Comparison of ENCODE assay signal across 10 cellular contexts in the genomic region with DNA sequence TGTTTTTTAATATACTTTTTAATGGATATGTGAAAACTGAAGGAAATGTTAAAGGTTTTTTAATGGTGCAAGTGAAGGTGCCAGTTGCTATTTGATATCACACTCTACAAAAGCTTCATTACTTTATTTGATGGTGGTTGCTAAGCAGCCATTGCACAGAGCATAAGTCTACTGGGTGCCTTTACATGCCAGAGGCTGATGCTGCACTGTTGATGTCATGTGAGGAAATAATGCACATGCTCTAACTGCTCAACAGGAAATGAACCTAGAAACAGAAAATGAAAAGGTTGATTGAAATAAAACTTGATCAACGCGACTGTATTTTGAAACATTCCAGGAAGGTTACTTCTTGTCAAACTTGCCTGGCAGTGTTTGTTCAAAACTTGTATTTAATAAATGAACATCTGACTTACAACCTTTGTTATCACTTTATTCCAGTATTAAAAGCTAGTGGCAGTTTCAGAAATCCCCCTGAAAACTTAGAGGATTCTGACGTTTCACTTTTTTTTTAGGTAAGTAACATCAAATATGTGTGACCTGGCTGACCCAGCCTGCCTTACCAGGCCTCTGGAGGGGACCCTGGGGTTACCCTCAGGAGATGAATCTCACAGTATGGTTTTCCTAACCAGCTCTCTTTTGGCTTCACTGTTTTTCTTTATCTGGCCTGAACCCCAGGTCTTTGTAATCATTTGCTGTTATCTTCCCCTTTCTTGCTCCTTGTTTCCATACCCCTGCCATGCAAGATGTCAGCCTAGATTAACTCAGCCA. TPM values are rescaled to one million over a fixed set of nuclear protein-coding genes. Genes with fewer than 3 reads are reported as not detected.
A peak's percentile ranks its signal among the peaks of the same experiment; 100 is the strongest.
DNase-seq lines count a peak whose midpoint lies in the region; ATAC-seq and TF ChIP-seq lines count a peak whose summit lies in the region.
"Had no signal": no experiment of that assay in that cellular context is flagged by ENCODE, and none has a peak within 500 bp of the region (broad histone marks: within the 10 kb centered on the region; RNA-seq: fewer than 3 reads in every experiment).

No MANE protein-coding gene starts in this region.

- H3K27ac Mint-ChIP-seq in activated naive CD8-positive, alpha-beta T cell = peak overlapping the region; percentile 100
- no peak overlapping the region for H3K27ac Mint-ChIP-seq in neural progenitor cell

- no peaks in the 10 kb centered on the region for H4K20me1 ChIP-seq in OCI-LY1 (ENCODE audit: insufficient read depth, low read length)
- H4K20me1 ChIP-seq in neural progenitor cell (ENCODE audit: low read depth) = peaks cover 18% of the 10 kb centered on the region

- H3K4me1 ChIP-seq in OCI-LY1 (ENCODE audit: insufficient read depth, low read length, severe bottlenecking) (peaks cover 28% of the 10 kb centered on the region), neural progenitor cell (no peaks in the 10 kb centered on the region), tibial nerve (peaks cover 0 to 27% (median 12%) of the 10 kb centered on the region in 4 donors)

- no peaks in the 10 kb centered on the region for H3K9me3 Mint-ChIP-seq in activated naive CD8-positive, alpha-beta T cell (ENCODE audit: low read depth)
- no peaks in the 10 kb centered on the region for H3K9me3 Mint-ChIP-seq in neural progenitor cell
- H3K9me3 Mint-ChIP-seq: dendritic cell treated with granulocyte-macrophage colony-stimulating factor and Interleukin-4, amounts not matched to agents 40 ng/mL and 50 ng/mL, for 4 days had no signal

- H3K4me2 ChIP-seq in OCI-LY1 (ENCODE audit: low read length) = no peak overlapping the region
- no peak overlapping the region for H3K4me2 ChIP-seq in neural progenitor cell

- no peak for TF ChIP-seq CTCF in OCI-LY1 (IDR thresholded peaks at IDR 0.05; ENCODE audit: low read length)
- TF ChIP-seq CTCF in neural progenitor cell (IDR thresholded peaks at IDR 0.05) = no peak
- TF ChIP-seq CTCF in tibial nerve (IDR thresholded peaks at IDR 0.05) = no peak
- no peak for TF ChIP-seq CTCF in WERI-Rb-1 (IDR thresholded peaks at IDR 0.05; ENCODE audit: low read depth, low read length)

- no peak for TF ChIP-seq POLR2A in tibial nerve (IDR thresholded peaks at IDR 0.05)

- peak overlapping the region; percentile 97 for H3K4me3 Mint-ChIP-seq in activated naive CD8-positive, alpha-beta T cell
- peak overlapping the region; percentile 11 for H3K4me3 Mint-ChIP-seq in neural progenitor cell
- H3K4me3 Mint-ChIP-seq: dendritic cell treated with granulocyte-macrophage colony-stimulating factor and Interleukin-4, amounts not matched to agents 40 ng/mL and 50 ng/mL, for 4 days had no signal

- H2AFZ ChIP-seq in OCI-LY1 (ENCODE audit: low read length) = no peak overlapping the region
- no peak overlapping the region for H2AFZ ChIP-seq in neural progenitor cell (replicated peaks)

- no peaks in the 10 kb centered on the region for H3K27me3 ChIP-seq in OCI-LY1 (ENCODE audit: insufficient read depth, low read length)
- H3K27me3 ChIP-seq in neural progenitor cell = no peaks in the 10 kb centered on the region
- H3K27me3 ChIP-seq in tibial nerve = no peaks in the 10 kb centered on the region
- H3K27me3 ChIP-seq in WERI-Rb-1 (ENCODE audit: insufficient read depth, low read depth, severe bottlenecking) = no peaks in the 10 kb centered on the region

- H3K4me3 ChIP-seq in OCI-LY1 (ENCODE audit: low read depth, low read length, poor library complexity, severe bottlenecking) (no peak overlapping the region), neural progenitor cell (no peak overlapping the region), tibial nerve (no peak overlapping the region), WERI-Rb-1 (ENCODE audit: low read depth, low read length) (no peak overlapping the region)

- no peak for TF ChIP-seq EP300 in tibial nerve (IDR thresholded peaks at IDR 0.05)

- H3K27ac ChIP-seq in OCI-LY1 (ENCODE audit: low read depth, low read length, poor library complexity, severe bottlenecking) (peak overlapping the region; percentile 54), neural progenitor cell (no peak overlapping the region), tibial nerve (peak overlapping the region in 1 of 4 donors; percentile 61), WERI-Rb-1 (no peak overlapping the region)

- 68 to 79% methylated on average over 3 of the region's 3 CpGs for WGBS in tibial nerve, 2 donors

- H3F3A ChIP-seq in OCI-LY1 (ENCODE audit: insufficient read depth, low read length) (no peaks in the 10 kb centered on the region), neural progenitor cell (ENCODE audit: low read depth) (peaks cover 23% of the 10 kb centered on the region)

- H3K9me3 ChIP-seq in OCI-LY1 (ENCODE audit: low read length) (no peaks in the 10 kb centered on the region), neural progenitor cell (ENCODE audit: low read depth) (no peaks in the 10 kb centered on the region), tibial nerve (no peaks in the 10 kb centered on the region), WERI-Rb-1 (ENCODE audit: severe bottlenecking) (no peaks in the 10 kb centered on the region)

- peaks cover 23% of the 10 kb centered on the region for H3K79me2 ChIP-seq in OCI-LY1 (ENCODE audit: insufficient read depth, low read length)
- H3K79me2 ChIP-seq in neural progenitor cell (ENCODE audit: low read depth) = peaks cover 27% of the 10 kb centered on the region

- H3K9me2 ChIP-seq in OCI-LY1 (ENCODE audit: low read depth, low read length) = no peaks in the 10 kb centered on the region

- peaks cover 52% of the 10 kb centered on the region for H3K4me1 Mint-ChIP-seq in activated naive CD8-positive, alpha-beta T cell (ENCODE audit: low read depth)
- peaks cover 22% of the 10 kb centered on the region for H3K4me1 Mint-ChIP-seq in neural progenitor cell

- H3K36me3 ChIP-seq in OCI-LY1 (ENCODE audit: insufficient read depth, low read length) (peaks cover 28% of the 10 kb centered on the region), neural progenitor cell (no peaks in the 10 kb centered on the region), tibial nerve (peaks cover 0 to 45% (median 14%) of the 10 kb centered on the region in 3 donors), WERI-Rb-1 (peaks cover 28% of the 10 kb centered on the region)

- ATAC-seq in GM18519 (IDR thresholded peaks at IDR 0.05; ENCODE audit: low FRiP score, unreplicated experiment) = peak; percentile 49

- DNase-seq in neural progenitor cell (ENCODE audit: low spot score) = no peak
- no peak for DNase-seq in tibial nerve (ENCODE audit: low spot score in 2 of 2)
- no peak for DNase-seq in KBM-7
- DNase-seq in NCI-H1694 treated with DMSO at 0.1 percent for 48 hours (lab: John Stamatoyannopoulos, UW) = no peak
- DNase-seq in WERI-Rb-1 = no peak
- DNase-seq: NCI-H187 had no signal

- no peaks in the 10 kb centered on the region for H3K27me3 Mint-ChIP-seq in activated naive CD8-positive, alpha-beta T cell
- H3K27me3 Mint-ChIP-seq in neural progenitor cell (ENCODE audit: insufficient read depth, low read depth) = no peaks in the 10 kb centered on the region
- H3K27me3 Mint-ChIP-seq: dendritic cell treated with granulocyte-macrophage colony-stimulating factor and Interleukin-4, amounts not matched to agents 40 ng/mL and 50 ng/mL, for 4 days had no signal

- peaks cover 11% of the 10 kb centered on the region for H3K36me3 Mint-ChIP-seq in activated naive CD8-positive, alpha-beta T cell
- no peaks in the 10 kb centered on the region for H3K36me3 Mint-ChIP-seq in neural progenitor cell

- in situ Hi-C loops in KBM-7 (cut with MboI; ENCODE audit: low pct_unique_long_range_greater_than_20kb, low sequenced_read_pairs) = no loop called here

- H3K9ac ChIP-seq in OCI-LY1 (ENCODE audit: low read length) (no peak overlapping the region), neural progenitor cell (no peak overlapping the region)

RNA-seq across cellular contexts. Expression of gene ATP5MG, which starts 2.4 kb away (rescaled TPM):
- total RNA-seq in neural progenitor cell (ENCODE audit: low replicate concordance) (42.6 and 113 TPM in 2 replicates), tibial nerve (10 to 100 TPM; 22.4 to 51.5 (median 34.4) TPM)

RNA-seq across cellular contexts. Expression of gene KMT2A, which starts 37.3 kb away (rescaled TPM):
- total RNA-seq in neural progenitor cell (ENCODE audit: low replicate concordance) = 63.6 and 73.8 TPM in 2 replicates
- total RNA-seq in tibial nerve = 100 to 1,000 TPM in 1 of 4 donors, 10 to 100 TPM in 3; 78.6 to 101 (median 86.8) TPM

RNA-seq across cellular contexts. Expression of gene UBE4A, which starts 39.6 kb away (rescaled TPM):
- total RNA-seq in neural progenitor cell (ENCODE audit: low replicate concordance) (36.1 and 45.0 TPM in 2 replicates), tibial nerve (10 to 100 TPM; 38.4 to 48.5 (median 41.4) TPM)

RNA-seq across cellular contexts. Expression of gene CD3G, which starts 54.8 kb away (rescaled TPM):
- total RNA-seq in neural progenitor cell (ENCODE audit: low replicate concordance) = not detected in 2 replicates
- 1 to 10 TPM in 2 of 4 donors, under 1 TPM in 1, not detected in 1; 0.44 to 1.5 (median 1.4) TPM for total RNA-seq in tibial nerve

RNA-seq across cellular contexts. Expression of gene CD3D, which starts 56.5 kb away (rescaled TPM):
- total RNA-seq in neural progenitor cell (ENCODE audit: low replicate concordance) = not detected in 2 replicates
- 1 to 10 TPM in 1 of 4 donors, not detected in 3; 1.1 TPM for total RNA-seq in tibial nerve
